In genomic region chr14:71013551-71014192, GRCh38 we compare ENCODE assay signal across 30 cellular contexts.
DNase-seq lines count a peak whose midpoint lies in the region; ATAC-seq, FAIRE-seq and TF ChIP-seq lines count a peak whose summit lies in the region.
"Had no signal": no experiment of that assay in that cellular context is flagged by ENCODE, and none has a peak within 500 bp of the region (broad histone marks: within the 10 kb centered on the region; RNA-seq: fewer than 3 reads in every experiment).

No MANE protein-coding gene starts in this region.

- ATAC-seq in HG03354 (IDR thresholded peaks at IDR 0.05; ENCODE audit: poor library complexity, severe bottlenecking, unreplicated experiment) = no peak
- ATAC-seq: activated CD4-positive, CD25-positive, alpha-beta regulatory T cell treated with anti-CD3 and anti-CD28 coated beads, Interleukin-2, amount 50 U/mL, for 24 hours; T-cell had no signal

- H3K4me1 Mint-ChIP-seq in activated CD4-positive, alpha-beta T cell treated with anti-CD3 and anti-CD28 coated beads, Interleukin-2, amount 10 ng/mL, durations not matched to agents 24 days and 14 days = peaks cover 5% of the 10 kb centered on the region
- peaks cover 39 to 72% (median 49%) of the 10 kb centered on the region in 4 donors for H3K4me1 Mint-ChIP-seq in CD4-positive, alpha-beta memory T cell
- peaks cover 8% of the 10 kb centered on the region for H3K4me1 Mint-ChIP-seq in Calu3 (ENCODE audit: low read depth, unreplicated experiment)
- H3K4me1 Mint-ChIP-seq: CD14-positive monocyte had no signal

- H3K9me3 ChIP-seq in CD4-positive, alpha-beta memory T cell (ENCODE audit: control insufficient read depth in 1 of 2, low read length in 2 of 2) = no peaks in the 10 kb centered on the region
- H3K9me3 ChIP-seq: esophagus squamous epithelium, sigmoid colon had no signal

- H3K27ac ChIP-seq in CD4-positive, alpha-beta memory T cell (ENCODE audit: low read depth, low read length) = no peak overlapping the region
- H3K27ac ChIP-seq: 22Rv1, brain microvascular endothelial cell, coronary artery, esophagus squamous epithelium, HL-60, sigmoid colon had no signal

- intact Hi-C loops in activated CD4-positive, alpha-beta T cell treated with anti-CD3 and anti-CD28 coated beads, Interleukin-2, amount 10 ng/mL, durations not matched to agents 24 days and 14 days (cut with micrococcal nuclease) = no loop called here
- intact Hi-C loops in CD4-positive, alpha-beta memory T cell (cut with micrococcal nuclease) = no loop called here
- intact Hi-C loops in Calu3 (cut with micrococcal nuclease; ENCODE audit: unreplicated experiment) = no loop called here

- peaks cover 50% of the 10 kb centered on the region for H3K36me3 Mint-ChIP-seq in activated CD4-positive, alpha-beta T cell treated with anti-CD3 and anti-CD28 coated beads, Interleukin-2, amount 10 ng/mL, durations not matched to agents 24 days and 14 days (ENCODE audit: low read depth)
- H3K36me3 Mint-ChIP-seq in CD4-positive, alpha-beta memory T cell = peaks cover 61% of the 10 kb centered on the region in 2 donors
- no peaks in the 10 kb centered on the region for H3K36me3 Mint-ChIP-seq in Calu3 (ENCODE audit: insufficient read depth, unreplicated experiment)

- peaks cover 31% of the 10 kb centered on the region for H3K4me1 ChIP-seq in CD4-positive, alpha-beta memory T cell (ENCODE audit: insufficient read depth, low read length)
- H3K4me1 ChIP-seq: esophagus squamous epithelium, sigmoid colon had no signal

- POLR2A ChIA-PET in CD4-positive, alpha-beta memory T cell (lab: Charles Lee; ENCODE audit: partially characterized antibody) = interaction anchor here (0.8 to 1.3 kb wide), 2 partner anchors 26 to 197 kb away, joined by 3 to 4 read pairs; no protein-coding TSS in a partner anchor

- no peaks in the 10 kb centered on the region for H3K9me3 Mint-ChIP-seq in activated CD4-positive, alpha-beta T cell treated with anti-CD3 and anti-CD28 coated beads, Interleukin-2, amount 10 ng/mL, durations not matched to agents 24 days and 14 days
- H3K9me3 Mint-ChIP-seq in CD4-positive, alpha-beta memory T cell = peaks cover 0 to 3% (median 0%) of the 10 kb centered on the region in 8 donors
- H3K9me3 Mint-ChIP-seq in Calu3 (ENCODE audit: low read depth, unreplicated experiment) = no peaks in the 10 kb centered on the region
- H3K9me3 Mint-ChIP-seq: activated CD4-positive, alpha-beta memory T cell treated with anti-CD3 and anti-CD28 coated beads, Interleukin-2, amount 10 ng/mL, durations not matched to agents 7 days and 5 days; CD14-positive monocyte; HFFc6; T-cell had no signal

- TF ChIP-seq CTCF in bronchial epithelial cell (IDR thresholded peaks at IDR 0.05; ENCODE audit: insufficient read depth, low read length, severe bottlenecking) (no peak), Calu3 (IDR thresholded peaks at IDR 0.05; ENCODE audit: unreplicated experiment) (no peak)

- H3K4me3 Mint-ChIP-seq in activated CD4-positive, alpha-beta T cell treated with anti-CD3 and anti-CD28 coated beads, Interleukin-2, amount 10 ng/mL, durations not matched to agents 24 days and 14 days = no peak overlapping the region
- H3K4me3 Mint-ChIP-seq in CD4-positive, alpha-beta memory T cell = peak overlapping the region in 1 of 8 donors; percentile 7
- H3K4me3 Mint-ChIP-seq in Calu3 (ENCODE audit: low read depth, unreplicated experiment) = no peak overlapping the region
- H3K4me3 Mint-ChIP-seq: activated CD4-positive, alpha-beta memory T cell treated with anti-CD3 and anti-CD28 coated beads, Interleukin-2, amount 10 ng/mL, durations not matched to agents 7 days and 5 days; CD14-positive monocyte; HFFc6; T-cell had no signal

- H3K27me3 Mint-ChIP-seq in activated CD4-positive, alpha-beta T cell treated with anti-CD3 and anti-CD28 coated beads, Interleukin-2, amount 10 ng/mL, durations not matched to agents 24 days and 14 days = no peaks in the 10 kb centered on the region
- no peaks in the 10 kb centered on the region for H3K27me3 Mint-ChIP-seq in CD4-positive, alpha-beta memory T cell
- H3K27me3 Mint-ChIP-seq in Calu3 (ENCODE audit: unreplicated experiment) = no peaks in the 10 kb centered on the region
- H3K27me3 Mint-ChIP-seq: activated CD4-positive, alpha-beta memory T cell treated with anti-CD3 and anti-CD28 coated beads, Interleukin-2, amount 10 ng/mL, durations not matched to agents 7 days and 5 days; progenitor cell of endocrine pancreas; T-cell had no signal

- peak; percentile 60 for FAIRE-seq in bronchial epithelial cell (lab: Jason Lieb, UNC)

- H3K4me3 ChIP-seq in CD4-positive, alpha-beta memory T cell (ENCODE audit: low read length in 2 of 2) = no peak overlapping the region
- no peak overlapping the region for H3K4me3 ChIP-seq in bronchial epithelial cell (ENCODE audit: low read depth, low read length)
- H3K4me3 ChIP-seq: coronary artery, esophagus squamous epithelium, sigmoid colon had no signal

- H3K27me3 ChIP-seq in CD4-positive, alpha-beta memory T cell (ENCODE audit: insufficient read depth, low read length) = no peaks in the 10 kb centered on the region
- H3K27me3 ChIP-seq in bronchial epithelial cell (ENCODE audit: control insufficient read depth, insufficient read depth, low read length) = no peaks in the 10 kb centered on the region
- H3K27me3 ChIP-seq: brain microvascular endothelial cell, esophagus squamous epithelium, sigmoid colon had no signal

- peaks cover 34% of the 10 kb centered on the region for H3K36me3 ChIP-seq in CD4-positive, alpha-beta memory T cell (ENCODE audit: insufficient read depth, low read length)
- peaks cover 3% of the 10 kb centered on the region for H3K36me3 ChIP-seq in bronchial epithelial cell (ENCODE audit: control insufficient read depth, insufficient read depth, low read length)
- H3K36me3 ChIP-seq: brain microvascular endothelial cell had no signal

- CTCF ChIA-PET in CD4-positive, alpha-beta memory T cell (lab: Charles Lee; ENCODE audit: partially characterized antibody) = interaction anchor here (0.9 kb wide), 1 partner anchor 41 kb away, joined by 6 read pairs; no protein-coding TSS in a partner anchor
- CTCF ChIA-PET in Calu3 (lab: Charles Lee) = no interaction called here

- H3K27ac Mint-ChIP-seq in activated CD4-positive, alpha-beta T cell treated with anti-CD3 and anti-CD28 coated beads, Interleukin-2, amount 10 ng/mL, durations not matched to agents 24 days and 14 days = peak overlapping the region; percentile 52
- H3K27ac Mint-ChIP-seq in CD4-positive, alpha-beta memory T cell = peak overlapping the region in 5 of 7 donors; percentile 1 to 81 (median 47)
- H3K27ac Mint-ChIP-seq in Calu3 (ENCODE audit: unreplicated experiment) = no peak overlapping the region
- H3K27ac Mint-ChIP-seq: activated CD4-positive, alpha-beta memory T cell treated with anti-CD3 and anti-CD28 coated beads, Interleukin-2, amount 10 ng/mL, durations not matched to agents 7 days and 5 days; HFFc6; progenitor cell of endocrine pancreas had no signal

- DNase-seq in activated CD4-positive, alpha-beta T cell treated with anti-CD3 and anti-CD28 coated beads, Interleukin-2, amount 10 ng/mL, durations not matched to agents 24 days and 14 days = no peak
- no peak for DNase-seq in activated CD4-positive, alpha-beta T cell treated with anti-CD3 and anti-CD28 coated beads, Interleukin-2, amount 50 U/mL, for 48 hours
- no peak for DNase-seq in CD4-positive, alpha-beta memory T cell
- DNase-seq in bronchial epithelial cell (ENCODE audit: low read depth) (no peak), left kidney (ENCODE audit: low read depth, low spot score) (peak; percentile 57), dedifferentiated amniotic fluid mesenchymal stem cell (ENCODE audit: extremely low spot score) (no peak), Calu3 (no peak)
- DNase-seq: activated CD4-positive, alpha-beta memory T cell treated with anti-CD3 and anti-CD28 coated beads, Interleukin-2, amount 10 ng/mL, durations not matched to agents 7 days and 5 days; activated gamma-delta T cell treated with Interleukin-2 at 50 U/mL for 16 hours; amniotic stem cell; brain microvascular endothelial cell; esophagus squamous epithelium; HFFc6; islet precursor cell; Karpas-422; MV-4-11; NCI-H146; NCI-H2107; NCI-H446; NCI-H82; sigmoid colon; stimulated activated naive CD4-positive, alpha-beta T cell treated with Interleukin-2 at 50 U/mL for 16 hours; T-cell had no signal

- no TSS peak for BruUV-seq in Calu3 (replicated peaks; lab: Mats Ljungman, UMichigan)
